ENCODE assay signal across 22 cellular contexts in the genomic region with DNA sequence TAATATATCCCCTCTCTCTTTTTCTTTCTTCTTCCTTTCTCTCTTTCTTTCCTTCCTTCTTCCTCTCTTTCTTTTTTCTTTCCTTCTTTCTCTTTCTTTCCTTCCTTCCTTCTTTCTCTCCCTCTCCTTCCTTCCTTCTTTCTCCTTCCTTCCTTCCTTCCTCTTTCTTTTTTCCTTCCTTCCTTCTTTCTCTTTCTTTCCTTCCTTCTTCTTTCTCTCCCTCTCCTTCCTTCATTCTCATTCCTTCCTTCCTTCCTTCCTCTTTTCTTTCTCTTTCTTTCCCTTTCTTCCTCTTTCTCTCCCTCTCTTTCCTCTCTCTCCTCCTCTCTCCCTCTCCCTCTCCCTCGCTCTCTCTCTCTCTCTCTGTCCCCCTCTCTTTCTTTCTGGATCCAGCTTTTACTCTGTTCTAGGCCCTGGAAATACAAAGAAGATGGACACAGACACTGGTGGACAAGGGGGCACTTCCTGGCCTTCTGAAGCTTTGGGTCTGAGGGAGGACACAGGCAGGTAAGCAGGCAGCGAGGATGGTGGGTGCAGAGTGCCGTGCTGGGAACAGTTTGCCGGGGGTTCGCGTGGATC. TPM values are rescaled to one million over a fixed set of nuclear protein-coding genes. Genes with fewer than 3 reads are reported as not detected.
"Had no signal": no experiment of that assay in that cellular context is flagged by ENCODE, and none has a peak within 500 bp of the region (broad histone marks: within the 10 kb centered on the region; RNA-seq: fewer than 3 reads in every experiment).

No MANE protein-coding gene starts in this region.

- H3K27ac ChIP-seq: brain microvascular endothelial cell, cardiac muscle cell, SJSA1 had no signal

- H3K4me3 ChIP-seq: cardiac muscle cell, MG63, SJSA1 had no signal

- H3K9me3 ChIP-seq: MG63, SJSA1 had no signal

- H3K4me1 Mint-ChIP-seq: activated CD8-positive, alpha-beta memory T cell treated with anti-CD3 and anti-CD28 coated beads, Interleukin-2, amount 10 ng/mL, durations not matched to agents 7 days and 5 days had no signal

- H3K27me3 ChIP-seq: brain microvascular endothelial cell, MG63 had no signal

- ATAC-seq: activated CD8-positive, alpha-beta memory T cell treated with anti-CD3 and anti-CD28 coated beads, Interleukin-2, amount 10 ng/mL, durations not matched to agents 7 days and 5 days; PC-3; SK-N-SH treated with all-trans-retinoic acid at 6 μM for 48 hours; WTC11 had no signal

- H3K36me3 ChIP-seq: brain microvascular endothelial cell, cardiac muscle cell, MG63, SJSA1 had no signal

- H3K9me3 Mint-ChIP-seq: activated naive CD4-positive, alpha-beta T cell treated with anti-CD3 and anti-CD28 coated beads for 36 hours; activated T-cell treated with anti-CD3 and anti-CD28 coated beads, Interleukin-2, amount 50 U/mL, for 24 hours; activated T-helper 1 cell treated with anti-CD3 and anti-CD28 coated beads, Interleukin-12 subunit alpha, Interleukin-12 subunit beta, Interleukin-2, Interleukin-4 antibody, amounts not matched to agents 30 ng/mL and 10 ng/mL and 1 ng/mL, durations not matched to agents 14 hours and 24 hours and 36 hours; T-helper 1 cell treated with Interleukin-12 subunit alpha and Interleukin-12 subunit beta and Interleukin-4 antibody, amounts not matched to agents 30 μg/mL and 1 μg/mL, for 36 hours; WTC11 had no signal

- H3K27ac Mint-ChIP-seq: activated CD8-positive, alpha-beta memory T cell treated with anti-CD3 and anti-CD28 coated beads, Interleukin-2, amount 10 ng/mL, durations not matched to agents 7 days and 5 days; activated naive CD4-positive, alpha-beta T cell treated with anti-CD3 and anti-CD28 coated beads for 36 hours; activated naive CD8-positive, alpha-beta T cell; activated T-cell treated with anti-CD3 and anti-CD28 coated beads, Interleukin-2, amount 50 U/mL, for 24 hours; activated T-helper 1 cell treated with anti-CD3 and anti-CD28 coated beads, Interleukin-12 subunit alpha, Interleukin-12 subunit beta, Interleukin-2, Interleukin-4 antibody, amounts not matched to agents 30 ng/mL and 10 ng/mL and 1 ng/mL, durations not matched to agents 14 hours and 24 hours and 36 hours; T-helper 1 cell treated with Interleukin-12 subunit alpha and Interleukin-12 subunit beta and Interleukin-4 antibody, amounts not matched to agents 30 μg/mL and 1 μg/mL, for 36 hours; WTC11 had no signal

- H3K4me1 ChIP-seq: SJSA1 had no signal

- DNase-seq: activated CD4-positive, alpha-beta T cell treated with anti-CD3 and anti-CD28 coated beads for 48 hours; activated CD4-positive, alpha-beta T cell treated with anti-CD3 and anti-CD28 coated beads, Interleukin-2, amount 50 U/mL, for 4 hours; activated CD4-positive, CD25-positive, alpha-beta regulatory T cell treated with anti-CD3 and anti-CD28 coated beads, Interleukin-2, amount 50 U/mL, for 72 hours; activated CD8-positive, alpha-beta memory T cell treated with anti-CD3 and anti-CD28 coated beads, Interleukin-2, amount 10 ng/mL, durations not matched to agents 7 days and 5 days; activated effector memory CD4-positive, alpha-beta T cell treated with Interleukin-2 at 50 U/mL for 16 hours; activated naive CD4-positive, alpha-beta T cell treated with anti-CD3 and anti-CD28 coated beads for 36 hours; activated T-cell treated with anti-CD3 and anti-CD28 coated beads, Interleukin-2, amount 50 U/mL, for 24 hours; amygdala; brain microvascular endothelial cell; cerebellar nuclear complex; MG63; NCI-H1436 treated with DMSO at 0.1 percent for 48 hours; NCI-H187; NCI-H446; PC-3 had no signal

- H3K4me3 Mint-ChIP-seq: activated CD8-positive, alpha-beta memory T cell treated with anti-CD3 and anti-CD28 coated beads, Interleukin-2, amount 10 ng/mL, durations not matched to agents 7 days and 5 days; activated naive CD4-positive, alpha-beta T cell treated with anti-CD3 and anti-CD28 coated beads for 36 hours; activated naive CD8-positive, alpha-beta T cell; activated T-cell treated with anti-CD3 and anti-CD28 coated beads, Interleukin-2, amount 50 U/mL, for 24 hours; activated T-helper 1 cell treated with anti-CD3 and anti-CD28 coated beads, Interleukin-12 subunit alpha, Interleukin-12 subunit beta, Interleukin-2, Interleukin-4 antibody, amounts not matched to agents 30 ng/mL and 10 ng/mL and 1 ng/mL, durations not matched to agents 14 hours and 24 hours and 36 hours; T-helper 1 cell treated with Interleukin-12 subunit alpha and Interleukin-12 subunit beta and Interleukin-4 antibody, amounts not matched to agents 30 μg/mL and 1 μg/mL, for 36 hours; WTC11 had no signal

- H3K36me3 Mint-ChIP-seq: activated CD8-positive, alpha-beta memory T cell treated with anti-CD3 and anti-CD28 coated beads, Interleukin-2, amount 10 ng/mL, durations not matched to agents 7 days and 5 days; activated naive CD8-positive, alpha-beta T cell; WTC11 had no signal

RNA-seq across cellular contexts. Expression of gene RASD2, which starts 18.0 kb away (rescaled TPM):
- total RNA-seq: activated naive CD4-positive, alpha-beta T cell treated with anti-CD3 and anti-CD28 coated beads for 36 hours; activated T-helper 1 cell treated with anti-CD3 and anti-CD28 coated beads, Interleukin-12 subunit alpha, Interleukin-12 subunit beta, Interleukin-2, Interleukin-4 antibody, amounts not matched to agents 30 ng/mL and 10 ng/mL and 1 ng/mL, durations not matched to agents 14 hours and 24 hours and 36 hours; SJSA1 had no signal
